Comparison of ENCODE assay signal across 1 cellular context in the genomic region with DNA sequence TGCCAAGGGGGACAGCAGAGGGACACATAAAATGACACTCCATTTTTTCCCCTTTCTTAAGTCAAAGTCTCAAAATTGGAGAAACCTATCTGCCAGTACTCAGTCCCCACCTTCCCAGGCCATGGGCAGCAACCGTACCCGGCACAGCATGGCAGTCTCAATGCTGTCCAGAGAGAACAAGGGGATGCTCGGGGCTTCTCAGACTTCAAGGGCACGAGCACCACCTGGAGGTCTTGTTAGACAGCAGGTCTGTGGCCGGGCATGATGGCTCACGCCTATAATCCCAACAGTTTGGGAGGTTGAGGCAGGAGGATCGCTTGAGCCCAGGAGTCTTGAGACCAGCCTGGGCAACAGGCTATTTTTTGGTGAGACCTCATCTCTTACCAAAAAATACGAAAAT.
TF ChIP-seq lines count a peak whose summit lies in the region.

No MANE protein-coding gene starts in this region.

TF ChIP-seq in GM12878, 131 proteins besides CTCF, POLR2A, EP300 and RAD21 (continued from another document):
- TF ChIP-seq, protein P1, sequence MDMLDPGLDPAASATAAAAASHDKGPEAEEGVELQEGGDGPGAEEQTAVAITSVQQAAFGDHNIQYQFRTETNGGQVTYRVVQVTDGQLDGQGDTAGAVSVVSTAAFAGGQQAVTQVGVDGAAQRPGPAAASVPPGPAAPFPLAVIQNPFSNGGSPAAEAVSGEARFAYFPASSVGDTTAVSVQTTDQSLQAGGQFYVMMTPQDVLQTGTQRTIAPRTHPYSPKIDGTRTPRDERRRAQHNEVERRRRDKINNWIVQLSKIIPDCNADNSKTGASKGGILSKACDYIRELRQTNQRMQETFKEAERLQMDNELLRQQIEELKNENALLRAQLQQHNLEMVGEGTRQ (IDR thresholded peaks at IDR 0.05; ENCODE audit: borderline replicate concordance, low read depth, low read length) = no peak
- TF ChIP-seq BHLHE40 (IDR thresholded peaks at IDR 0.05; ENCODE audit: borderline replicate concordance in 1 of 2, low read depth in 2 of 2, low read length in 1 of 2) (no peak), IKZF1 (conservative IDR thresholded peaks at IDR 0.05) (no peak), SMC3 (IDR thresholded peaks at IDR 0.05; ENCODE audit: borderline replicate concordance, low read length) (no peak), NFXL1 (IDR thresholded peaks at IDR 0.05; ENCODE audit: borderline replicate concordance) (no peak), WRNIP1 (IDR thresholded peaks at IDR 0.05; ENCODE audit: borderline replicate concordance, low read depth, low read length) (no peak), KDM1A (IDR thresholded peaks at IDR 0.05; ENCODE audit: borderline replicate concordance) (no peak)
- TF ChIP-seq, protein P2, sequence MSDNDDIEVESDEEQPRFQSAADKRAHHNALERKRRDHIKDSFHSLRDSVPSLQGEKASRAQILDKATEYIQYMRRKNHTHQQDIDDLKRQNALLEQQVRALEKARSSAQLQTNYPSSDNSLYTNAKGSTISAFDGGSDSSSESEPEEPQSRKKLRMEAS (IDR thresholded peaks at IDR 0.05; ENCODE audit: low read depth, low read length) = no peak
- TF ChIP-seq, protein P3, sequence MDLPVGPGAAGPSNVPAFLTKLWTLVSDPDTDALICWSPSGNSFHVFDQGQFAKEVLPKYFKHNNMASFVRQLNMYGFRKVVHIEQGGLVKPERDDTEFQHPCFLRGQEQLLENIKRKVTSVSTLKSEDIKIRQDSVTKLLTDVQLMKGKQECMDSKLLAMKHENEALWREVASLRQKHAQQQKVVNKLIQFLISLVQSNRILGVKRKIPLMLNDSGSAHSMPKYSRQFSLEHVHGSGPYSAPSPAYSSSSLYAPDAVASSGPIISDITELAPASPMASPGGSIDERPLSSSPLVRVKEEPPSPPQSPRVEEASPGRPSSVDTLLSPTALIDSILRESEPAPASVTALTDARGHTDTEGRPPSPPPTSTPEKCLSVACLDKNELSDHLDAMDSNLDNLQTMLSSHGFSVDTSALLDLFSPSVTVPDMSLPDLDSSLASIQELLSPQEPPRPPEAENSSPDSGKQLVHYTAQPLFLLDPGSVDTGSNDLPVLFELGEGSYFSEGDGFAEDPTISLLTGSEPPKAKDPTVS (IDR thresholded peaks at IDR 0.05; ENCODE audit: low read depth, low read length) = no peak
